In the genomic region with DNA sequence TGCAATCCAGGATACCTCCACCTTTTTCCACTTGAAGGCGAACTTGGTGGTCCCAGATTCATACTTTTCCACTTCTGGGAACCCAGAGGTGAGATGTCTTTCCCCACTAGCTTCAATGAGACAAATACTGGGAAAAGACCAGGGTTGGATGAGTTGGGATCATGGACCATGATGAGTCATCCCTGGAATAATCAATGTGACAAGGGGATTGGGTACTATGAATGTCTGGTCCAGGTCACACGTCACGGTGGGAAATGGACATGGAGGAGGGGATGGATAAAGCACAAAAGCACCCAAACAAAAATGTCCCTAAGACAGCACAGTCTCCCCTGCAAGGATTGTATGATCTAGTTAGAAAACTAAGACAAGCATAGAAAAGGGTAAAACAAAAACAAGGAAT, we compare ENCODE assay signal across 33 cellular contexts.
"Had no signal": no experiment of that assay in that cellular context is flagged by ENCODE, and none has a peak within 500 bp of the region (broad histone marks: within the 10 kb centered on the region; RNA-seq: fewer than 3 reads in every experiment).

No MANE protein-coding gene starts in this region.

- H3K4me3 ChIP-seq: ascending aorta, breast epithelium, coronary artery, esophagus muscularis mucosa had no signal

- H3K36me3 ChIP-seq: ascending aorta, breast epithelium, esophagus muscularis mucosa, gastrocnemius medialis, WERI-Rb-1 had no signal

- H3K9me3 Mint-ChIP-seq: activated B cell treated with CpG ODN at 0.5 μM for 24 hours; activated CD4-positive, alpha-beta memory T cell treated with anti-CD3 and anti-CD28 coated beads for 36 hours; activated CD4-positive, alpha-beta T cell treated with anti-CD3 and anti-CD28 coated beads, Interleukin-2, amount 10 ng/mL, durations not matched to agents 24 days and 14 days; activated naive CD4-positive, alpha-beta T cell treated with anti-CD3 and anti-CD28 coated beads, Interleukin-2, amount 10 ng/mL, durations not matched to agents 7 days and 5 days; activated naive CD4-positive, alpha-beta T cell treated with anti-CD3 and anti-CD28 coated beads, Interleukin-2, amount 50 U/mL, for 72 hours; activated naive CD8-positive, alpha-beta T cell treated with anti-CD3 and anti-CD28 coated beads, Interleukin-2, amount 10 ng/mL, durations not matched to agents 7 days and 5 days; activated T-helper 1 cell treated with anti-CD3 and anti-CD28 coated beads, Interleukin-12 subunit alpha, Interleukin-12 subunit beta, Interleukin-2, Interleukin-4 antibody, amounts not matched to agents 30 ng/mL and 10 ng/mL and 1 ng/mL, durations not matched to agents 14 hours and 24 hours and 36 hours; central memory CD8-positive, alpha-beta T cell; dendritic cell treated with granulocyte-macrophage colony-stimulating factor and Interleukin-4, amounts not matched to agents 40 ng/mL and 50 ng/mL, for 4 days; endodermal cell; T-helper 2 cell treated with Interferon-gamma antibody and Interleukin-4, amounts not matched to agents 5 μg/mL and 100 μg/mL, for 36 hours had no signal

- DNase-seq: activated B cell treated with CpG ODN at 0.5 μM for 24 hours; activated CD4-positive, alpha-beta memory T cell treated with anti-CD3 and anti-CD28 coated beads for 36 hours; activated CD4-positive, alpha-beta T cell treated with anti-CD3 and anti-CD28 coated beads, Interleukin-2, amount 10 ng/mL, durations not matched to agents 24 days and 14 days; activated CD8-positive, alpha-beta memory T cell treated with anti-CD3 and anti-CD28 coated beads, Interleukin-2, amount 10 ng/mL, durations not matched to agents 7 days and 5 days; activated CD8-positive, alpha-beta memory T cell treated with anti-CD3 and anti-CD28 coated beads, Interleukin-2, amount 50 U/mL, for 4 hours; activated CD8-positive, alpha-beta T cell treated with anti-CD3 and anti-CD28 coated beads, Interleukin-2, amount 10 ng/mL, durations not matched to agents 7 days and 5 days; activated gamma-delta T cell; activated naive CD4-positive, alpha-beta T cell; activated naive CD4-positive, alpha-beta T cell treated with anti-CD3 and anti-CD28 coated beads, Interleukin-2, amount 10 ng/mL, durations not matched to agents 7 days and 5 days; activated naive CD8-positive, alpha-beta T cell treated with anti-CD3 and anti-CD28 coated beads, Interleukin-2, amount 10 ng/mL, durations not matched to agents 7 days and 5 days; activated T-cell treated with anti-CD3 and anti-CD28 coated beads, Interleukin-2, amount 50 U/mL, for 1 hour; activated T-cell treated with anti-CD3 and anti-CD28 coated beads, Interleukin-2, amount 50 U/mL, for 48 hours; dorsolateral prefrontal cortex; effector memory CD4-positive, alpha-beta T cell; endodermal cell; erythroblast; foreskin keratinocyte; gastrocnemius medialis; T-helper 1 cell; T-helper 17 cell; T1000; WERI-Rb-1 had no signal

- H3K27ac Mint-ChIP-seq: activated B cell treated with CpG ODN at 0.5 μM for 24 hours; activated CD4-positive, alpha-beta memory T cell treated with anti-CD3 and anti-CD28 coated beads for 36 hours; activated CD4-positive, alpha-beta T cell treated with anti-CD3 and anti-CD28 coated beads, Interleukin-2, amount 10 ng/mL, durations not matched to agents 24 days and 14 days; activated CD8-positive, alpha-beta memory T cell treated with anti-CD3 and anti-CD28 coated beads, Interleukin-2, amount 10 ng/mL, durations not matched to agents 7 days and 5 days; activated CD8-positive, alpha-beta T cell treated with anti-CD3 and anti-CD28 coated beads, Interleukin-2, amount 10 ng/mL, durations not matched to agents 7 days and 5 days; activated naive CD4-positive, alpha-beta T cell treated with anti-CD3 and anti-CD28 coated beads, Interleukin-2, amount 10 ng/mL, durations not matched to agents 7 days and 5 days; activated naive CD4-positive, alpha-beta T cell treated with anti-CD3 and anti-CD28 coated beads, Interleukin-2, amount 50 U/mL, for 72 hours; activated naive CD8-positive, alpha-beta T cell treated with anti-CD3 and anti-CD28 coated beads, Interleukin-2, amount 10 ng/mL, durations not matched to agents 7 days and 5 days; activated T-helper 1 cell treated with anti-CD3 and anti-CD28 coated beads, Interleukin-12 subunit alpha, Interleukin-12 subunit beta, Interleukin-2, Interleukin-4 antibody, amounts not matched to agents 30 ng/mL and 10 ng/mL and 1 ng/mL, durations not matched to agents 14 hours and 24 hours and 36 hours; dendritic cell treated with granulocyte-macrophage colony-stimulating factor and Interleukin-4, amounts not matched to agents 40 ng/mL and 50 ng/mL, for 4 days; endodermal cell; T-helper 17 cell; T-helper 2 cell treated with Interferon-gamma antibody and Interleukin-4, amounts not matched to agents 5 μg/mL and 100 μg/mL, for 36 hours had no signal

- H3K27ac ChIP-seq: ascending aorta, breast epithelium, coronary artery, esophagus muscularis mucosa, foreskin keratinocyte, WERI-Rb-1 had no signal

- H3K36me3 Mint-ChIP-seq: activated CD4-positive, alpha-beta memory T cell treated with anti-CD3 and anti-CD28 coated beads for 36 hours; activated CD8-positive, alpha-beta memory T cell treated with anti-CD3 and anti-CD28 coated beads, Interleukin-2, amount 10 ng/mL, durations not matched to agents 7 days and 5 days; activated naive CD4-positive, alpha-beta T cell treated with anti-CD3 and anti-CD28 coated beads, Interleukin-2, amount 10 ng/mL, durations not matched to agents 7 days and 5 days; activated naive CD4-positive, alpha-beta T cell treated with anti-CD3 and anti-CD28 coated beads, Interleukin-2, amount 50 U/mL, for 72 hours; activated naive CD8-positive, alpha-beta T cell treated with anti-CD3 and anti-CD28 coated beads, Interleukin-2, amount 10 ng/mL, durations not matched to agents 7 days and 5 days; brain had no signal

- H3K27me3 ChIP-seq: ascending aorta, breast epithelium, esophagus muscularis mucosa, gastrocnemius medialis had no signal

- H3K9me3 ChIP-seq: ascending aorta, breast epithelium, esophagus muscularis mucosa, gastrocnemius medialis had no signal

- H3K4me3 Mint-ChIP-seq: activated B cell treated with CpG ODN at 0.5 μM for 24 hours; activated CD4-positive, alpha-beta memory T cell treated with anti-CD3 and anti-CD28 coated beads for 36 hours; activated CD4-positive, alpha-beta T cell treated with anti-CD3 and anti-CD28 coated beads, Interleukin-2, amount 10 ng/mL, durations not matched to agents 24 days and 14 days; activated CD8-positive, alpha-beta memory T cell treated with anti-CD3 and anti-CD28 coated beads, Interleukin-2, amount 10 ng/mL, durations not matched to agents 7 days and 5 days; activated CD8-positive, alpha-beta T cell treated with anti-CD3 and anti-CD28 coated beads, Interleukin-2, amount 10 ng/mL, durations not matched to agents 7 days and 5 days; activated naive CD4-positive, alpha-beta T cell treated with anti-CD3 and anti-CD28 coated beads, Interleukin-2, amount 10 ng/mL, durations not matched to agents 7 days and 5 days; activated naive CD8-positive, alpha-beta T cell treated with anti-CD3 and anti-CD28 coated beads, Interleukin-2, amount 10 ng/mL, durations not matched to agents 7 days and 5 days; activated T-helper 1 cell treated with anti-CD3 and anti-CD28 coated beads, Interleukin-12 subunit alpha, Interleukin-12 subunit beta, Interleukin-2, Interleukin-4 antibody, amounts not matched to agents 30 ng/mL and 10 ng/mL and 1 ng/mL, durations not matched to agents 14 hours and 24 hours and 36 hours; central memory CD8-positive, alpha-beta T cell; dendritic cell treated with granulocyte-macrophage colony-stimulating factor and Interleukin-4, amounts not matched to agents 40 ng/mL and 50 ng/mL, for 4 days; endodermal cell; T-helper 17 cell; T-helper 2 cell treated with Interferon-gamma antibody and Interleukin-4, amounts not matched to agents 5 μg/mL and 100 μg/mL, for 36 hours had no signal

- H3K4me1 ChIP-seq: ascending aorta, breast epithelium, foreskin keratinocyte had no signal

- ATAC-seq: activated CD4-positive, CD25-positive, alpha-beta regulatory T cell treated with anti-CD3 and anti-CD28 coated beads, Interleukin-2, amount 50 U/mL, for 24 hours; activated CD8-positive, alpha-beta memory T cell treated with anti-CD3 and anti-CD28 coated beads, Interleukin-2, amount 10 ng/mL, durations not matched to agents 7 days and 5 days; activated CD8-positive, alpha-beta T cell treated with anti-CD3 and anti-CD28 coated beads, Interleukin-2, amount 10 ng/mL, durations not matched to agents 7 days and 5 days; activated naive CD4-positive, alpha-beta T cell treated with anti-CD3 and anti-CD28 coated beads, Interleukin-2, amount 50 U/mL, for 72 hours; foreskin keratinocyte; T-helper 17 cell had no signal

- H3K4me1 Mint-ChIP-seq: activated B cell treated with CpG ODN at 0.5 μM for 24 hours; activated CD4-positive, alpha-beta T cell treated with anti-CD3 and anti-CD28 coated beads, Interleukin-2, amount 10 ng/mL, durations not matched to agents 24 days and 14 days; activated CD8-positive, alpha-beta memory T cell treated with anti-CD3 and anti-CD28 coated beads, Interleukin-2, amount 10 ng/mL, durations not matched to agents 7 days and 5 days; activated naive CD4-positive, alpha-beta T cell treated with anti-CD3 and anti-CD28 coated beads, Interleukin-2, amount 10 ng/mL, durations not matched to agents 7 days and 5 days; activated naive CD8-positive, alpha-beta T cell treated with anti-CD3 and anti-CD28 coated beads, Interleukin-2, amount 10 ng/mL, durations not matched to agents 7 days and 5 days; central memory CD8-positive, alpha-beta T cell; endodermal cell; T-helper 17 cell had no signal
